In the genomic region with DNA sequence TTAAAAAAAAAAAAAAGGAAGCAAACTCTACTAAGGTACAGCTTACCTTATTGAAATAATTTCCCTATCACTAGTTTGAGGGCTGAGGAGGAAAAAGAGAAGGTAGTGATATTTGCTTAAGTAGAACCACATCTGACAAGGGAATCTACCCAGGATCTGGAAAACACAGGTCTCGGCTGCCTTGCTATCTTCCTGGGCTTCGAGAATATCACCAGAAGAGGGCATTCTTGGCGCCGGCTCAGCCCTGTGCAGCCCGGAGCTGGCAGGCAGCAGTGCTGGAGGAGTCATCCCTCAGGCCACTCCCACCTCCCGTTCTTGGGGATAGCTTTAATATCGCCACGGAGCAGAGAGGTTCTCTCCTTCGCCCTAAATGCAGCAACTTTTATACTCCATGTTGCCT, we compare ENCODE assay signal across 8 cellular contexts.
A peak's percentile ranks its signal among the peaks of the same experiment; 100 is the strongest.
DNase-seq lines count a peak whose midpoint lies in the region; ATAC-seq, FAIRE-seq and TF ChIP-seq lines count a peak whose summit lies in the region.

No MANE protein-coding gene starts in this region.

- FAIRE-seq in pancreas (lab: Jason Lieb, UNC) = no peak

- BruUV-seq in HCT116 (replicated peaks; lab: Mats Ljungman, UMichigan) = no TSS peak

- no peaks in the 10 kb centered on the region for H3K79me2 ChIP-seq in HCT116 (ENCODE audit: insufficient read depth, low read length)

- no peak overlapping the region for H3K4me2 ChIP-seq in HCT116 (ENCODE audit: low read length)

- TF ChIP-seq CTCF in HCT116 (IDR thresholded peaks at IDR 0.05 in 2 of 3, conservative IDR thresholded peaks at IDR 0.05 in 1 of 3; ENCODE audit: borderline replicate concordance in 1 of 3, insufficient read depth in 1 of 3, low read depth in 2 of 3, low read length in 2 of 3) (peak in 1 of 3 experiments; percentile 21; a peak in 1 of 6 replicates), Peyer's patch (IDR thresholded peaks at IDR 0.05) (peak in 4 of 6 experiments; percentile 22 to 55 (median 51)), pancreas (IDR thresholded peaks at IDR 0.05) (peak in 2 of 4 donors; percentile 11 to 15)

- 1% methylated on average over 9 of the region's 9 CpGs for WGBS in pancreas, 2 donors

- no peaks in the 10 kb centered on the region for H3K9me2 ChIP-seq in HCT116 (ENCODE audit: insufficient read depth)

- H3K36me3 ChIP-seq in HCT116 (ENCODE audit: control insufficient read depth in 1 of 2, insufficient read depth in 2 of 2, low read length in 2 of 2) (no peaks in the 10 kb centered on the region), Peyer's patch (no peaks in the 10 kb centered on the region), pancreas (no peaks in the 10 kb centered on the region)

- peaks cover 0 to 3% of the 10 kb centered on the region in 2 experiments; a peak in 1 of 4 replicates for H3K9me3 ChIP-seq in HCT116 (ENCODE audit: control insufficient read depth in 1 of 2, insufficient read depth in 1 of 2, low read depth in 1 of 2, low read length in 2 of 2)
- H3K9me3 ChIP-seq in Peyer's patch = no peaks in the 10 kb centered on the region
- H3K9me3 ChIP-seq in pancreas = no peaks in the 10 kb centered on the region

- H3K4me3 ChIP-seq in HCT116 (replicated peaks in 1 of 2; ENCODE audit: low read depth in 1 of 2, low read length in 2 of 2) = no peak overlapping the region
- peak overlapping the region in 3 of 4 donors; percentile 9 to 52 (median 44) for H3K4me3 ChIP-seq in Peyer's patch
- peak overlapping the region in 3 of 4 donors; percentile 11 to 31 (median 23) for H3K4me3 ChIP-seq in pancreas

- intact Hi-C loops in HCT116 (cut with micrococcal nuclease) (loop anchor here (1.0 kb wide), 1 partner anchor 1288 kb away; no protein-coding TSS in a partner anchor), pancreas (cut with DNase I) (no loop called here)

- TF ChIP-seq POLR2A in HCT116 (IDR thresholded peaks at IDR 0.05; ENCODE audit: borderline replicate concordance, extremely low read depth, insufficient read depth, insufficient read length) = no peak
- no peak for TF ChIP-seq POLR2A in Peyer's patch (IDR thresholded peaks at IDR 0.05)

- peak; percentile 89 for ATAC-seq in HCT116
- ATAC-seq in pancreas = peak; percentile 90 to 95 (median 94)
- ATAC-seq in GM18511 (IDR thresholded peaks at IDR 0.05; ENCODE audit: unreplicated experiment) = no peak

- CTCF ChIA-PET in HCT116 (lab: Charles Lee) = no interaction called here

- no peak overlapping the region for H3K9ac ChIP-seq in HCT116 (ENCODE audit: low read length)

- RAD21 ChIA-PET in HCT116 (lab: Charles Lee; ENCODE audit: low non-redundant PET in 1 of 2, low total read pairs in 2 of 2, uncharacterized antibody in 2 of 2, unreplicated experiment in 2 of 2) = no interaction called here

- H4K20me1 ChIP-seq in HCT116 (ENCODE audit: insufficient read depth) = no peaks in the 10 kb centered on the region

- POLR2A ChIA-PET in HCT116 (lab: Charles Lee) = no interaction called here

- peak; percentile 27; the same call in 1 of the 2 replicates for TF ChIP-seq RAD21 in HCT116 (IDR thresholded peaks at IDR 0.05; ENCODE audit: low read depth)

- peak; percentile 6 for DNase-seq in HCT116 (ENCODE audit: low read depth, low spot score)
- peak; percentile 59 to 89 (median 82) for DNase-seq in Peyer's patch
- DNase-seq in activated effector memory CD4-positive, alpha-beta T cell treated with Interleukin-2 at 50 U/mL for 16 hours = peak; percentile 68
- DNase-seq in globus pallidus (ENCODE audit: low spot score) = peak; percentile 71
- peak; percentile 52 to 87 (median 73) for DNase-seq in pancreas
- peak; percentile 76 for DNase-seq in superior temporal gyrus (ENCODE audit: extremely low spot score)
- DNase-seq in NCI-H1048 (lab: John Stamatoyannopoulos, UW) = no peak

- no peaks in the 10 kb centered on the region for H3K27me3 ChIP-seq in HCT116 (ENCODE audit: insufficient read depth, low read length)
- no peaks in the 10 kb centered on the region for H3K27me3 ChIP-seq in Peyer's patch
- no peaks in the 10 kb centered on the region for H3K27me3 ChIP-seq in pancreas

- H2AFZ ChIP-seq in HCT116 (ENCODE audit: low read depth, low read length, poor library complexity, severe bottlenecking) = no peak overlapping the region

- H3K4me1 ChIP-seq in HCT116 (ENCODE audit: control insufficient read depth in 1 of 2, insufficient read depth in 2 of 2, low read length in 2 of 2) (no peaks in the 10 kb centered on the region), Peyer's patch (peaks cover 0 to 12% (median 0%) of the 10 kb centered on the region in 4 donors), pancreas (peaks cover 0 to 8% (median 5%) of the 10 kb centered on the region in 3 donors)

- H3K27ac ChIP-seq in HCT116 (ENCODE audit: low read depth, low read length) = no peak overlapping the region
- peak overlapping the region; percentile 63 to 85 (median 68) for H3K27ac ChIP-seq in Peyer's patch
- peak overlapping the region in 2 of 4 donors; percentile 55 to 61 for H3K27ac ChIP-seq in pancreas

TF ChIP-seq in HCT116, 20 proteins besides CTCF, POLR2A, EP300 and RAD21:
- TF ChIP-seq FOSL1 (IDR thresholded peaks at IDR 0.05; ENCODE audit: low read depth) = no peak
- no peak for TF ChIP-seq ZFX (IDR thresholded peaks at IDR 0.05)
- TF ChIP-seq POLR2AphosphoS5 (IDR thresholded peaks at IDR 0.05; ENCODE audit: low read depth, low read length) = no peak
- no peak for TF ChIP-seq EZH2 (IDR thresholded peaks at IDR 0.05)
- TF ChIP-seq, protein P1, sequence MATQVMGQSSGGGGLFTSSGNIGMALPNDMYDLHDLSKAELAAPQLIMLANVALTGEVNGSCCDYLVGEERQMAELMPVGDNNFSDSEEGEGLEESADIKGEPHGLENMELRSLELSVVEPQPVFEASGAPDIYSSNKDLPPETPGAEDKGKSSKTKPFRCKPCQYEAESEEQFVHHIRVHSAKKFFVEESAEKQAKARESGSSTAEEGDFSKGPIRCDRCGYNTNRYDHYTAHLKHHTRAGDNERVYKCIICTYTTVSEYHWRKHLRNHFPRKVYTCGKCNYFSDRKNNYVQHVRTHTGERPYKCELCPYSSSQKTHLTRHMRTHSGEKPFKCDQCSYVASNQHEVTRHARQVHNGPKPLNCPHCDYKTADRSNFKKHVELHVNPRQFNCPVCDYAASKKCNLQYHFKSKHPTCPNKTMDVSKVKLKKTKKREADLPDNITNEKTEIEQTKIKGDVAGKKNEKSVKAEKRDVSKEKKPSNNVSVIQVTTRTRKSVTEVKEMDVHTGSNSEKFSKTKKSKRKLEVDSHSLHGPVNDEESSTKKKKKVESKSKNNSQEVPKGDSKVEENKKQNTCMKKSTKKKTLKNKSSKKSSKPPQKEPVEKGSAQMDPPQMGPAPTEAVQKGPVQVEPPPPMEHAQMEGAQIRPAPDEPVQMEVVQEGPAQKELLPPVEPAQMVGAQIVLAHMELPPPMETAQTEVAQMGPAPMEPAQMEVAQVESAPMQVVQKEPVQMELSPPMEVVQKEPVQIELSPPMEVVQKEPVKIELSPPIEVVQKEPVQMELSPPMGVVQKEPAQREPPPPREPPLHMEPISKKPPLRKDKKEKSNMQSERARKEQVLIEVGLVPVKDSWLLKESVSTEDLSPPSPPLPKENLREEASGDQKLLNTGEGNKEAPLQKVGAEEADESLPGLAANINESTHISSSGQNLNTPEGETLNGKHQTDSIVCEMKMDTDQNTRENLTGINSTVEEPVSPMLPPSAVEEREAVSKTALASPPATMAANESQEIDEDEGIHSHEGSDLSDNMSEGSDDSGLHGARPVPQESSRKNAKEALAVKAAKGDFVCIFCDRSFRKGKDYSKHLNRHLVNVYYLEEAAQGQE (IDR thresholded peaks at IDR 0.05; ENCODE audit: low read depth) = no peak
- no peak for TF ChIP-seq EZH2phosphoT487 (IDR thresholded peaks at IDR 0.05; ENCODE audit: borderline replicate concordance)
- TF ChIP-seq SP1 (IDR thresholded peaks at IDR 0.05; ENCODE audit: low read depth) = no peak
- TF ChIP-seq ELF1 (IDR thresholded peaks at IDR 0.05; ENCODE audit: borderline replicate concordance, low read depth) = no peak

Comparison
In these comparisons a context has a peak if more than half of its experiments do, and no peak if none do; other contexts are left out.
1. H3K4me3 ChIP-seq: peak in Peyer's patch (3 of 4) and pancreas (3 of 4); none in HCT116 (0 of 2).